ENCODE assay signal across 10 cellular contexts in the genomic region with DNA sequence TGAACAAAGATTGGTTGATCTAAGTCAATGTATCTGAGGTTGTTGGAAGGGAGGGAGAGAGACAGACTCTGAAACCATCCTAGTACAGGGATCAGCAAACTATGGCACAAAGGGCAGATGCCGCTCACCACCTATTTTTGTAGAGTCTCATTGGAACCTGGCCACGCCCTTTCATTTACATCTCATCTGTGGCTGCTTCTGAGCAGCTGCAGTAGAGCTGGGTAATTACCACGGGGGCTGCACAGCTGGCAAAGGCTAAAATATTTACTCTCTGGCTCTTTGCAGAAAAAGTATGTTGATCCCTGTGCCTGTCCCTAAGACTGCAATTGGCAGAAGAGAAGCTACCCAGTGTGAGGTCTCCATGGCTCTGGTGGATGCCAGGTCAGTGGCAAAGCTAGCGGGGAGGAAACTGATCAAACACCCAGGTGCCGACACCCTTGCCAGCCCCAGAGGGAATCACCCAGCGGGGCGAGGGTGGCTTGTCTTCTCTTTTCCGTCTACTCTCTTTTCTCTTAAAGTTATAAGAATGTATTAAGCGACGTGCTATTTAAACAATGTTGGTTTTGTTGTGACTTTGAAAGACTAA. TPM values are rescaled to one million over a fixed set of nuclear protein-coding genes. Genes with fewer than 3 reads are reported as not detected.
DNase-seq lines count a peak whose midpoint lies in the region; ATAC-seq and TF ChIP-seq lines count a peak whose summit lies in the region.
"Had no signal": no experiment of that assay in that cellular context is flagged by ENCODE, and none has a peak within 500 bp of the region (broad histone marks: within the 10 kb centered on the region; RNA-seq: fewer than 3 reads in every experiment).

No MANE protein-coding gene starts in this region.

- no peak overlapping the region for H3K4me3 ChIP-seq in CD4-positive, alpha-beta memory T cell (ENCODE audit: low read length in 2 of 2)
- H3K4me3 ChIP-seq in osteoblast (ENCODE audit: insufficient read depth, low read length) (no peak overlapping the region), adrenal gland (no peak overlapping the region)

- CTCF ChIA-PET in CD4-positive, alpha-beta memory T cell (lab: Charles Lee; ENCODE audit: partially characterized antibody) = interaction anchor here (4.5 kb wide), 1 partner anchor 23 kb away, joined by 18 read pairs; no protein-coding TSS in a partner anchor

- H3K27ac Mint-ChIP-seq in CD4-positive, alpha-beta memory T cell = peak overlapping the region; percentile 34 to 93 (median 89)
- peak overlapping the region; percentile 95 to 98 (median 97) for H3K27ac Mint-ChIP-seq in IgD-negative memory B cell
- H3K27ac Mint-ChIP-seq in activated naive CD8-positive, alpha-beta T cell treated with anti-CD3 and anti-CD28 coated beads, Interleukin-2, amount 50 U/mL, for 24 hours = peak overlapping the region; percentile 14

- peaks cover 98% of the 10 kb centered on the region for H3K79me2 ChIP-seq in osteoblast (ENCODE audit: insufficient read depth, low read length)

- H3K4me1 Mint-ChIP-seq in CD4-positive, alpha-beta memory T cell = peaks cover 15 to 33% (median 26%) of the 10 kb centered on the region in 4 donors
- peaks cover 31 to 52% (median 42%) of the 10 kb centered on the region in 3 donors for H3K4me1 Mint-ChIP-seq in IgD-negative memory B cell
- peaks cover 40% of the 10 kb centered on the region for H3K4me1 Mint-ChIP-seq in activated naive CD8-positive, alpha-beta T cell treated with anti-CD3 and anti-CD28 coated beads, Interleukin-2, amount 50 U/mL, for 24 hours

- H3K4me2 ChIP-seq in osteoblast (ENCODE audit: insufficient read depth, low read length) = no peak overlapping the region

- TF ChIP-seq POLR2A in adrenal gland (IDR thresholded peaks at IDR 0.05) = no peak

- H3K4me1 ChIP-seq in CD4-positive, alpha-beta memory T cell (ENCODE audit: insufficient read depth, low read length) = peaks cover 27% of the 10 kb centered on the region
- H3K4me1 ChIP-seq in osteoblast (ENCODE audit: insufficient read depth, low read length) (peaks cover 12% of the 10 kb centered on the region), adrenal gland (replicated peaks in 1 of 2) (peaks cover 11 to 49% of the 10 kb centered on the region in 2 donors)

- peaks cover 0 to 3% (median 0%) of the 10 kb centered on the region in 8 donors for H3K9me3 Mint-ChIP-seq in CD4-positive, alpha-beta memory T cell
- H3K9me3 Mint-ChIP-seq in IgD-negative memory B cell = no peaks in the 10 kb centered on the region
- H3K9me3 Mint-ChIP-seq in activated naive CD8-positive, alpha-beta T cell treated with anti-CD3 and anti-CD28 coated beads, Interleukin-2, amount 50 U/mL, for 24 hours = no peaks in the 10 kb centered on the region

- peak overlapping the region in 6 of 8 donors; percentile 11 to 65 (median 56) for H3K4me3 Mint-ChIP-seq in CD4-positive, alpha-beta memory T cell
- peak overlapping the region; percentile 85 to 97 (median 90) for H3K4me3 Mint-ChIP-seq in IgD-negative memory B cell
- no peak overlapping the region for H3K4me3 Mint-ChIP-seq in activated naive CD8-positive, alpha-beta T cell treated with anti-CD3 and anti-CD28 coated beads, Interleukin-2, amount 50 U/mL, for 24 hours

- POLR2A ChIA-PET in CD4-positive, alpha-beta memory T cell (lab: Charles Lee; ENCODE audit: partially characterized antibody) = interaction anchor here (0.7 kb wide), 1 partner anchor 82 kb away, joined by 3 read pairs; no protein-coding TSS in a partner anchor

- H3K27me3 ChIP-seq in CD4-positive, alpha-beta memory T cell (ENCODE audit: insufficient read depth, low read length) = no peaks in the 10 kb centered on the region
- H3K27me3 ChIP-seq in osteoblast (ENCODE audit: insufficient read depth, low read length) (no peaks in the 10 kb centered on the region), adrenal gland (no peaks in the 10 kb centered on the region)

- intact Hi-C loops in CD4-positive, alpha-beta memory T cell (cut with micrococcal nuclease) = no loop called here
- intact Hi-C loops in adrenal gland (cut with DNase I) = no loop called here

- ATAC-seq in activated naive CD8-positive, alpha-beta T cell treated with anti-CD3 and anti-CD28 coated beads, Interleukin-2, amount 50 U/mL, for 24 hours = no peak
- no peak for ATAC-seq in GM18520 (IDR thresholded peaks at IDR 0.05; ENCODE audit: unreplicated experiment)
- ATAC-seq: Panc1 had no signal

- no peak for DNase-seq in CD4-positive, alpha-beta memory T cell
- no peak for DNase-seq in activated naive CD8-positive, alpha-beta T cell treated with anti-CD3 and anti-CD28 coated beads, Interleukin-2, amount 50 U/mL, for 24 hours
- DNase-seq in osteoblast (ENCODE audit: insufficient read length, low spot score, missing footprints) (peak; percentile 46), adrenal gland (no peak), NCI-H524 treated with DMSO at 0.1 percent for 48 hours (lab: John Stamatoyannopoulos, UW) (no peak)
- DNase-seq: NCI-H1105 treated with DMSO at 0.1 percent for 48 hours, posterior cingulate gyrus had no signal

- peaks cover 2 to 11% of the 10 kb centered on the region in 2 donors for H3K27me3 Mint-ChIP-seq in CD4-positive, alpha-beta memory T cell
- H3K27me3 Mint-ChIP-seq in IgD-negative memory B cell = peaks cover 9% of the 10 kb centered on the region
- H3K27me3 Mint-ChIP-seq in activated naive CD8-positive, alpha-beta T cell treated with anti-CD3 and anti-CD28 coated beads, Interleukin-2, amount 50 U/mL, for 24 hours = no peaks in the 10 kb centered on the region

- no peaks in the 10 kb centered on the region for H3K36me3 Mint-ChIP-seq in CD4-positive, alpha-beta memory T cell
- peaks cover 7% of the 10 kb centered on the region for H3K36me3 Mint-ChIP-seq in IgD-negative memory B cell
- H3K36me3 Mint-ChIP-seq in activated naive CD8-positive, alpha-beta T cell treated with anti-CD3 and anti-CD28 coated beads, Interleukin-2, amount 50 U/mL, for 24 hours (ENCODE audit: low read depth) = no peaks in the 10 kb centered on the region

- H3K27ac ChIP-seq in CD4-positive, alpha-beta memory T cell (ENCODE audit: low read depth, low read length) = no peak overlapping the region
- no peak overlapping the region for H3K27ac ChIP-seq in osteoblast (ENCODE audit: low read depth, low read length)
- peak overlapping the region in 2 of 5 donors; percentile 66 to 70 for H3K27ac ChIP-seq in adrenal gland

- WGBS in adrenal gland, 4 donors = 73 to 89% (median 79%) methylated on average over 9 to 10 of the region's 10 CpGs

- peaks cover 55% of the 10 kb centered on the region for H4K20me1 ChIP-seq in osteoblast (ENCODE audit: insufficient read depth, low read length)

- no peaks in the 10 kb centered on the region for H3K36me3 ChIP-seq in CD4-positive, alpha-beta memory T cell (ENCODE audit: insufficient read depth, low read length)
- peaks cover 31% of the 10 kb centered on the region for H3K36me3 ChIP-seq in osteoblast (ENCODE audit: insufficient read depth, low read length)
- H3K36me3 ChIP-seq in adrenal gland (replicated peaks in 1 of 2) = no peaks in the 10 kb centered on the region

- TF ChIP-seq CTCF in osteoblast (IDR thresholded peaks at IDR 0.05; ENCODE audit: extremely low read depth, low read depth, low read length) (no peak), adrenal gland (IDR thresholded peaks at IDR 0.05) (no peak)

- no peaks in the 10 kb centered on the region for H3K9me3 ChIP-seq in CD4-positive, alpha-beta memory T cell (ENCODE audit: control insufficient read depth in 1 of 2, low read length in 2 of 2)
- H3K9me3 ChIP-seq in osteoblast (ENCODE audit: low read depth, low read length) = no peaks in the 10 kb centered on the region
- no peaks in the 10 kb centered on the region for H3K9me3 ChIP-seq in adrenal gland (replicated peaks in 1 of 3)

- no peak overlapping the region for H2AFZ ChIP-seq in osteoblast (ENCODE audit: low read length)

RNA-seq across cellular contexts. Expression of a gene that starts 14.0 kb away (rescaled TPM):
- total RNA-seq in CD4-positive, alpha-beta memory T cell = under 1 TPM in 1 of 2 experiments, not detected in 1; 0.28 TPM
- not detected for polyA plus RNA-seq in CD4-positive, alpha-beta memory T cell
- 1.6 TPM for polyA plus RNA-seq in IgD-negative memory B cell
- 2.5 and 5.3 TPM in 2 replicates for total RNA-seq in osteoblast
- total RNA-seq in adrenal gland = 1 to 10 TPM in 5 of 8 donors, under 1 TPM in 3; 0.18 to 5.1 (median 1.5) TPM
- 1 to 10 TPM in 1 of 3 donors, under 1 TPM in 2; 0.07 to 3.7 (median 0.13) TPM for polyA plus RNA-seq in adrenal gland

RNA-seq across cellular contexts. Expression of a gene that starts 36.2 kb away (rescaled TPM):
- 1 to 10 TPM; 5.9 to 6.0 TPM for total RNA-seq in CD4-positive, alpha-beta memory T cell
- polyA plus RNA-seq in CD4-positive, alpha-beta memory T cell = under 1 TPM in 1 of 2 donors, not detected in 1; 0.22 TPM
- 0.34 TPM for polyA plus RNA-seq in IgD-negative memory B cell
- total RNA-seq in osteoblast = 164 and 171 TPM in 2 replicates
- 100 to 1,000 TPM; 112 to 275 (median 219) TPM for total RNA-seq in adrenal gland
- polyA plus RNA-seq in adrenal gland = 100 to 1,000 TPM in 1 of 3 donors, 10 to 100 TPM in 2; 50.8 to 153 (median 55.9) TPM

RNA-seq across cellular contexts. Expression of a gene that starts 48.4 kb away (rescaled TPM):
- total RNA-seq in CD4-positive, alpha-beta memory T cell = 100 to 1,000 TPM; 181 to 183 TPM
- polyA plus RNA-seq in CD4-positive, alpha-beta memory T cell = 10 to 100 TPM; 35.4 to 55.1 TPM
- polyA plus RNA-seq in IgD-negative memory B cell (28.8 TPM), adrenal gland (10 to 100 TPM; 19.7 to 48.8 (median 44.8) TPM)
- total RNA-seq in osteoblast (30.8 and 34.8 TPM in 2 replicates), adrenal gland (10 to 100 TPM; 15.7 to 69.1 (median 47.1) TPM)

Comparison
In these comparisons a context has a peak if more than half of its experiments do, and no peak if none do; other contexts are left out.
1. H3K27ac Mint-ChIP-seq: peak in every context shown above with its lines; median percentile 97 in IgD-negative memory B cell; 89 in CD4-positive, alpha-beta memory T cell; 14 in activated naive CD8-positive, alpha-beta T cell treated with anti-CD3 and anti-CD28 coated beads, Interleukin-2, amount 50 U/mL, for 24 hours.
2. RNA of a gene that starts 36.2 kb away (total RNA-seq): 112 to 275 TPM in adrenal gland and 164 to 171 TPM in osteoblast; 5.9 to 6.0 TPM in CD4-positive, alpha-beta memory T cell; every median in the first group is over 10 times any median in the second.